18 cellular contexts compared by ENCODE assay signal in the genomic region with DNA sequence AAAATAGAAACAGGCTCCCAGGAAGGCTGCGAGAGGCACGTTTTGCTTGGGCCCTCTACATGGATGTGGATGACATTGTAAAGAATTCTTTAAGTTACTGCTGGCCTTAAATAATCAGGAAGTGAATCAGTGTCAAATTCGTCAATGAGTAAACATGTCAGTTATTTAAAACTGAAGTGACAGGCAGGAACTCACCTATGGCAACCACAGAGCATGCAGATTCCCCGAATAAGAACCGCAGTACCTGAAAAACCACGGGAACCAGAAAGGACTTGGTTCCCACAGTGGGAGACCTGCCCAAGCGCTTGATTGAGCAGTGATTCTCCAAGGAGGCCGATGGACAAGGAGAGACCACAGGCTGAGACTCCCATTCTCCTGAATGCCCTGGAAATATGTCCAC.
DNase-seq lines count a peak whose midpoint lies in the region; ATAC-seq and TF ChIP-seq lines count a peak whose summit lies in the region.
"Had no signal": no experiment of that assay in that cellular context is flagged by ENCODE, and none has a peak within 500 bp of the region (broad histone marks: within the 10 kb centered on the region; RNA-seq: fewer than 3 reads in every experiment).

No MANE protein-coding gene starts in this region.

- H3K27me3 Mint-ChIP-seq in activated naive CD4-positive, alpha-beta T cell treated with anti-CD3 and anti-CD28 coated beads, Interleukin-2, amount 10 ng/mL, durations not matched to agents 7 days and 5 days: peaks cover 24% of the 10 kb centered on the region
- peaks cover 2% of the 10 kb centered on the region for H3K27me3 Mint-ChIP-seq in T-helper 1 cell treated with Interleukin-12 subunit alpha and Interleukin-12 subunit beta and Interleukin-4 antibody, amounts not matched to agents 30 μg/mL and 1 μg/mL, for 36 hours (ENCODE audit: low read depth)

- no peak overlapping the region for H3K9ac ChIP-seq in smooth muscle cell (ENCODE audit: low read depth)

- no peaks in the 10 kb centered on the region for H3K9me3 ChIP-seq in smooth muscle cell (replicated peaks; ENCODE audit: low read depth)
- H3K9me3 ChIP-seq: pancreas, upper lobe of right lung had no signal

- no peak overlapping the region for H3K4me3 Mint-ChIP-seq in activated naive CD4-positive, alpha-beta T cell treated with anti-CD3 and anti-CD28 coated beads, Interleukin-2, amount 10 ng/mL, durations not matched to agents 7 days and 5 days
- H3K4me3 Mint-ChIP-seq in T-helper 1 cell treated with Interleukin-12 subunit alpha and Interleukin-12 subunit beta and Interleukin-4 antibody, amounts not matched to agents 30 μg/mL and 1 μg/mL, for 36 hours: no peak overlapping the region
- H3K4me3 Mint-ChIP-seq: activated naive CD8-positive, alpha-beta T cell; brain had no signal

- CTCF ChIA-PET in activated naive CD4-positive, alpha-beta T cell treated with anti-CD3 and anti-CD28 coated beads, Interleukin-2, amount 10 ng/mL, durations not matched to agents 7 days and 5 days (lab: Charles Lee): no interaction called here

- H3K4me1 Mint-ChIP-seq in activated naive CD4-positive, alpha-beta T cell treated with anti-CD3 and anti-CD28 coated beads, Interleukin-2, amount 10 ng/mL, durations not matched to agents 7 days and 5 days: peaks cover 19% of the 10 kb centered on the region
- H3K4me1 Mint-ChIP-seq in T-helper 1 cell treated with Interleukin-12 subunit alpha and Interleukin-12 subunit beta and Interleukin-4 antibody, amounts not matched to agents 30 μg/mL and 1 μg/mL, for 36 hours (ENCODE audit: low read depth): peaks cover 20% of the 10 kb centered on the region
- H3K4me1 Mint-ChIP-seq: brain had no signal

- no peaks in the 10 kb centered on the region for H3F3A ChIP-seq in smooth muscle cell (ENCODE audit: low read depth)

- H3K36me3 Mint-ChIP-seq in activated naive CD4-positive, alpha-beta T cell treated with anti-CD3 and anti-CD28 coated beads, Interleukin-2, amount 10 ng/mL, durations not matched to agents 7 days and 5 days: no peaks in the 10 kb centered on the region
- peaks cover 3% of the 10 kb centered on the region for H3K36me3 Mint-ChIP-seq in T-helper 1 cell treated with Interleukin-12 subunit alpha and Interleukin-12 subunit beta and Interleukin-4 antibody, amounts not matched to agents 30 μg/mL and 1 μg/mL, for 36 hours (ENCODE audit: low read depth)
- H3K36me3 Mint-ChIP-seq: activated naive CD8-positive, alpha-beta T cell; brain had no signal

- WGBS in smooth muscle cell (ENCODE audit: low lambda C conversion rate): 66% methylated on average over 8 of the region's 8 CpGs

- H3K36me3 ChIP-seq in smooth muscle cell (ENCODE audit: low read depth): no peaks in the 10 kb centered on the region
- H3K36me3 ChIP-seq: pancreas, upper lobe of right lung had no signal

- peak; percentile 25 for DNase-seq in activated naive CD4-positive, alpha-beta T cell treated with anti-CD3 and anti-CD28 coated beads, Interleukin-2, amount 10 ng/mL, durations not matched to agents 7 days and 5 days
- DNase-seq in activated naive CD4-positive, alpha-beta T cell (lab: John Stamatoyannopoulos, UW): no peak
- DNase-seq in foreskin keratinocyte: peak; percentile 53 to 82
- DNase-seq in smooth muscle cell (lab: John Stamatoyannopoulos, UW; ENCODE audit: unreplicated experiment): no peak
- no peak for DNase-seq in activated CD4-positive, CD25-positive, alpha-beta regulatory T cell (lab: John Stamatoyannopoulos, UW)
- no peak for DNase-seq in stimulated activated CD4-positive, alpha-beta T cell treated with anti-CD3 and anti-CD28 coated beads, Interleukin-4, amount 100 ng/mL, for 4 hours
- no peak for DNase-seq in DMS153 (lab: John Stamatoyannopoulos, UW)
- DNase-seq: activated T-cell treated with anti-CD3 and anti-CD28 coated beads for 4 hours, NCI-H1048, NCI-H510A, pancreas, T-helper 9 cell, upper lobe of right lung had no signal

- peak; percentile 10 for ATAC-seq in foreskin keratinocyte
- ATAC-seq: activated CD4-positive, CD25-positive, alpha-beta regulatory T cell treated with anti-CD3 and anti-CD28 coated beads, Interleukin-2, amount 50 U/mL, for 24 hours; pancreas; sciatic nerve; upper lobe of right lung had no signal

- H3K27ac ChIP-seq in foreskin keratinocyte (peak overlapping the region; percentile 38), smooth muscle cell (ENCODE audit: low read depth) (peak overlapping the region; percentile 12)
- H3K27ac ChIP-seq: pancreas, upper lobe of right lung had no signal

- H3K27ac Mint-ChIP-seq in activated naive CD4-positive, alpha-beta T cell treated with anti-CD3 and anti-CD28 coated beads, Interleukin-2, amount 10 ng/mL, durations not matched to agents 7 days and 5 days: peak overlapping the region; percentile 46
- H3K27ac Mint-ChIP-seq in T-helper 1 cell treated with Interleukin-12 subunit alpha and Interleukin-12 subunit beta and Interleukin-4 antibody, amounts not matched to agents 30 μg/mL and 1 μg/mL, for 36 hours: peak overlapping the region; percentile 64
- H3K27ac Mint-ChIP-seq: activated naive CD8-positive, alpha-beta T cell; brain had no signal

- H3K4me3 ChIP-seq in smooth muscle cell: no peak overlapping the region
- H3K4me3 ChIP-seq: pancreas, upper lobe of right lung had no signal

- peak overlapping the region; percentile 67 for H2AFZ ChIP-seq in smooth muscle cell (ENCODE audit: low read depth)

- H3K9me3 Mint-ChIP-seq in activated naive CD4-positive, alpha-beta T cell treated with anti-CD3 and anti-CD28 coated beads, Interleukin-2, amount 10 ng/mL, durations not matched to agents 7 days and 5 days: peaks cover 4% of the 10 kb centered on the region
- peaks cover 10% of the 10 kb centered on the region for H3K9me3 Mint-ChIP-seq in T-helper 1 cell treated with Interleukin-12 subunit alpha and Interleukin-12 subunit beta and Interleukin-4 antibody, amounts not matched to agents 30 μg/mL and 1 μg/mL, for 36 hours
- H3K9me3 Mint-ChIP-seq: brain had no signal

- H4K20me1 ChIP-seq in smooth muscle cell (ENCODE audit: low read depth): no peaks in the 10 kb centered on the region

- TF ChIP-seq CTCF in foreskin keratinocyte (conservative IDR thresholded peaks at IDR 0.05) (no peak), smooth muscle cell (IDR thresholded peaks at IDR 0.05; ENCODE audit: borderline replicate concordance, insufficient read depth, poor library complexity, severe bottlenecking) (no peak)

- H3K4me1 ChIP-seq in foreskin keratinocyte (peaks cover 26% of the 10 kb centered on the region), smooth muscle cell (ENCODE audit: low read depth) (no peaks in the 10 kb centered on the region)
- H3K4me1 ChIP-seq: pancreas, upper lobe of right lung had no signal

- peak overlapping the region; percentile 31 for H3K4me2 ChIP-seq in smooth muscle cell

- no peaks in the 10 kb centered on the region for H3K27me3 ChIP-seq in foreskin keratinocyte
- H3K27me3 ChIP-seq in smooth muscle cell (ENCODE audit: low read depth): no peaks in the 10 kb centered on the region
- H3K27me3 ChIP-seq: pancreas, upper lobe of right lung had no signal

- H3K79me2 ChIP-seq in smooth muscle cell (ENCODE audit: low read depth): no peaks in the 10 kb centered on the region

Comparison
In these comparisons a context has a peak if more than half of its experiments do, and no peak if none do; other contexts are left out.
1. DNase-seq: peak in activated naive CD4-positive, alpha-beta T cell treated with anti-CD3 and anti-CD28 coated beads, Interleukin-2, amount 10 ng/mL, durations not matched to agents 7 days and 5 days (single experiment) and foreskin keratinocyte (2 of 2); none in activated naive CD4-positive, alpha-beta T cell (0 of 4), smooth muscle cell (single experiment), activated CD4-positive, CD25-positive, alpha-beta regulatory T cell (0 of 4), stimulated activated CD4-positive, alpha-beta T cell treated with anti-CD3 and anti-CD28 coated beads, Interleukin-4, amount 100 ng/mL, for 4 hours (0 of 2) and DMS153 (single experiment).